In genomic region chr4:7956306-7957112, GRCh38 we compare ENCODE assay signal across 12 cellular contexts. TPM values are rescaled to one million over a fixed set of nuclear protein-coding genes. Genes with fewer than 3 reads are reported as not detected.
A peak's percentile ranks its signal among the peaks of the same experiment; 100 is the strongest.
DNase-seq lines count a peak whose midpoint lies in the region; ATAC-seq and TF ChIP-seq lines count a peak whose summit lies in the region.
"Had no signal": no experiment of that assay in that cellular context is flagged by ENCODE, and none has a peak within 500 bp of the region (broad histone marks: within the 10 kb centered on the region; RNA-seq: fewer than 3 reads in every experiment).

No MANE protein-coding gene starts in this region.

- H3K27me3 Mint-ChIP-seq in HFFc6 (ENCODE audit: insufficient read depth), result no peaks in the 10 kb centered on the region; the same call in none of the 2 replicates
- H3K27me3 Mint-ChIP-seq in glutamatergic neuron (ENCODE audit: unreplicated experiment), result peaks cover 7% of the 10 kb centered on the region

- ATAC-seq in GM18520 (IDR thresholded peaks at IDR 0.05; ENCODE audit: unreplicated experiment), result no peak

- no peaks in the 10 kb centered on the region for H3K36me3 ChIP-seq in breast epithelium
- H3K36me3 ChIP-seq: WERI-Rb-1 had no signal

- H3K4me1 Mint-ChIP-seq in HFFc6 (ENCODE audit: low read depth) (peaks cover 54% of the 10 kb centered on the region), glutamatergic neuron (ENCODE audit: low read depth, unreplicated experiment) (peaks cover 13% of the 10 kb centered on the region)

- TF ChIP-seq CTCF in HFFc6 (IDR thresholded peaks at IDR 0.05) (no peak), breast epithelium (IDR thresholded peaks at IDR 0.05) (no peak), glutamatergic neuron (IDR thresholded peaks at IDR 0.05; ENCODE audit: partially characterized antibody, unreplicated experiment) (no peak)

- peaks cover 7% of the 10 kb centered on the region for H3K36me3 Mint-ChIP-seq in HFFc6 (ENCODE audit: low read depth)
- H3K36me3 Mint-ChIP-seq in glutamatergic neuron (ENCODE audit: unreplicated experiment), result peaks cover 13% of the 10 kb centered on the region
- H3K36me3 Mint-ChIP-seq: IgD-negative memory B cell had no signal

- intact Hi-C loops in breast epithelium (cut with DNase I; ENCODE audit: low total_unique reads), result no loop called here

- H3K9me3 Mint-ChIP-seq in HFFc6 (peaks cover 6% of the 10 kb centered on the region; the same call in 1 of the 2 replicates), glutamatergic neuron (ENCODE audit: unreplicated experiment) (peaks cover 11% of the 10 kb centered on the region)

- no peaks in the 10 kb centered on the region for H3K9me3 ChIP-seq in breast epithelium

- H3K27me3 ChIP-seq in breast epithelium, result no peaks in the 10 kb centered on the region

- H3K4me1 ChIP-seq in breast epithelium, result peaks cover 0 to 7% of the 10 kb centered on the region in 2 donors

- no peak overlapping the region for H3K4me3 ChIP-seq in breast epithelium

- TF ChIP-seq POLR2A in breast epithelium (IDR thresholded peaks at IDR 0.05), result no peak

- DNase-seq in HFFc6 (peak; percentile 91), breast epithelium (ENCODE audit: low spot score in 2 of 2) (no peak), islet precursor cell (peak; percentile 98), substantia nigra (lab: John Stamatoyannopoulos, UW) (peak in 28 of 49 donors; percentile 17 to 75 (median 40)), ACHN (no peak), NCI-H1092 (lab: John Stamatoyannopoulos, UW) (no peak), glutamatergic neuron (no peak)
- DNase-seq: NCI-H774, WERI-Rb-1 had no signal

- H3K27ac ChIP-seq in breast epithelium (peak overlapping the region; percentile 21 to 28), substantia nigra (ENCODE audit: low read depth, low read length, poor library complexity, severe bottlenecking) (peak overlapping the region; percentile 69)
- H3K27ac ChIP-seq: epithelial cell of prostate, WERI-Rb-1 had no signal

- in situ Hi-C loops in ACHN (cut with HindIII; ENCODE audit: low pct_ligation_motif_present, low pct_unique_long_range_greater_than_20kb, low sequenced_read_pairs), result no loop called here

- H3K4me3 Mint-ChIP-seq in HFFc6, result no peak overlapping the region
- no peak overlapping the region for H3K4me3 Mint-ChIP-seq in glutamatergic neuron (ENCODE audit: unreplicated experiment)
- H3K4me3 Mint-ChIP-seq: IgD-negative memory B cell had no signal

- H3K27ac Mint-ChIP-seq in HFFc6 (peak overlapping the region; percentile 90), glutamatergic neuron (ENCODE audit: unreplicated experiment) (no peak overlapping the region)
- H3K27ac Mint-ChIP-seq: IgD-negative memory B cell had no signal

RNA-seq across cellular contexts. Expression of gene AFAP1, which starts 16.8 kb away (rescaled TPM):
- total RNA-seq in HFFc6 (2021; fragmentation: NEBNext Ultra II Directional; extraction: Animal tissue kit (Norgen Biotek cat#: 25700)), result 100 to 1,000 TPM in 5 of 6 experiments, 10 to 100 TPM in 1; 99.7 to 116 (median 107) TPM
- total RNA-seq in breast epithelium, result 10 to 100 TPM; 14.5 to 21.6 (median 16.6) TPM
- total RNA-seq in glutamatergic neuron (ENCODE audit: unreplicated experiment), result 528 TPM

Comparison
In these comparisons a context has a peak if more than half of its experiments do, and no peak if none do; other contexts are left out.
1. DNase-seq: peak in HFFc6 (single experiment), islet precursor cell (single experiment) and substantia nigra (28 of 49); none in breast epithelium (0 of 2), ACHN (single experiment), NCI-H1092 (single experiment) and glutamatergic neuron (single experiment).
2. RNA of gene AFAP1, which starts 16.8 kb away (total RNA-seq): 528 TPM in glutamatergic neuron (single experiment) and 99.7 to 116 TPM in HFFc6; 14.5 to 21.6 TPM in breast epithelium; every median in the first group is over 4 times any median in the second.